9 cellular contexts compared by ENCODE assay signal in genomic region chr11:35126000-35126878, GRCh38. TPM values are rescaled to one million over a fixed set of nuclear protein-coding genes. Genes with fewer than 3 reads are reported as not detected.
A peak's percentile ranks its signal among the peaks of the same experiment; 100 is the strongest.
DNase-seq lines count a peak whose midpoint lies in the region; ATAC-seq, FAIRE-seq and TF ChIP-seq lines count a peak whose summit lies in the region.
"Had no signal": no experiment of that assay in that cellular context is flagged by ENCODE, and none has a peak within 500 bp of the region (broad histone marks: within the 10 kb centered on the region; RNA-seq: fewer than 3 reads in every experiment).

No MANE protein-coding gene starts in this region.

- ATAC-seq in GM18907 (IDR thresholded peaks at IDR 0.05; ENCODE audit: unreplicated experiment) (peak; percentile 65), HG02610 (IDR thresholded peaks at IDR 0.05; ENCODE audit: unreplicated experiment) (peak; percentile 52)

- H3K4me1 ChIP-seq in Peyer's patch (peaks cover 0 to 10% (median 3%) of the 10 kb centered on the region in 4 donors), adrenal gland (replicated peaks in 1 of 2) (no peaks in the 10 kb centered on the region), small intestine (ENCODE audit: control insufficient read depth in 2 of 2, insufficient read depth in 1 of 2, low read depth in 1 of 2, low read length in 1 of 2) (no peaks in the 10 kb centered on the region)

- DNase-seq in Peyer's patch: peak in 2 of 3 donors; percentile 50 to 52
- peak; percentile 64 for DNase-seq in stimulated activated CD4-positive, alpha-beta T cell treated with anti-CD3 and anti-CD28 coated beads, Interleukin-1b, Interleukin-23, amount 100 ng/mL, for 48 hours
- DNase-seq in adrenal gland: no peak
- no peak for DNase-seq in cerebellum (ENCODE audit: low spot score)
- no peak for DNase-seq in small intestine
- DNase-seq in inferior parietal cortex (ENCODE audit: extremely low spot score): no peak

- H3K27ac ChIP-seq in Peyer's patch (peak overlapping the region in 2 of 4 donors; percentile 9 to 72), adrenal gland (no peak overlapping the region), small intestine (ENCODE audit: low read depth in 1 of 2, low read length in 1 of 2) (no peak overlapping the region)
- H3K27ac ChIP-seq: KMS-11 had no signal

- 78 to 89% (median 80%) methylated on average over 6 of the region's 6 CpGs for WGBS in adrenal gland, 4 donors
- 72 to 84% (median 75%) methylated on average over 6 of the region's 6 CpGs for WGBS in small intestine, 3 donors

- TF ChIP-seq CTCF in Peyer's patch (IDR thresholded peaks at IDR 0.05): peak in 1 of 6 experiments; percentile 26
- TF ChIP-seq CTCF in adrenal gland (IDR thresholded peaks at IDR 0.05): no peak

- H3K4me3 ChIP-seq in Peyer's patch: no peak overlapping the region
- no peak overlapping the region for H3K4me3 ChIP-seq in adrenal gland
- H3K4me3 ChIP-seq in small intestine (ENCODE audit: low read depth in 1 of 2, low read length in 2 of 2): no peak overlapping the region

- TF ChIP-seq POLR2A in Peyer's patch (IDR thresholded peaks at IDR 0.05) (no peak), adrenal gland (IDR thresholded peaks at IDR 0.05) (no peak)

- H3K27me3 ChIP-seq in Peyer's patch (no peaks in the 10 kb centered on the region), adrenal gland (no peaks in the 10 kb centered on the region), small intestine (ENCODE audit: control insufficient read depth in 2 of 2, insufficient read depth in 2 of 2, low read length in 2 of 2) (no peaks in the 10 kb centered on the region)

- no peak for FAIRE-seq in small intestine (lab: Jason Lieb, UNC)

- intact Hi-C loops in adrenal gland (cut with DNase I): no loop called here

- H3K9me3 ChIP-seq in Peyer's patch: no peaks in the 10 kb centered on the region
- H3K9me3 ChIP-seq in adrenal gland (replicated peaks in 1 of 3): no peaks in the 10 kb centered on the region
- no peaks in the 10 kb centered on the region for H3K9me3 ChIP-seq in small intestine (ENCODE audit: control insufficient read depth, low read depth)

- H3K36me3 ChIP-seq in Peyer's patch (no peaks in the 10 kb centered on the region), adrenal gland (replicated peaks in 1 of 2) (no peaks in the 10 kb centered on the region), small intestine (ENCODE audit: control insufficient read depth in 2 of 2, insufficient read depth in 2 of 2, low read length in 2 of 2) (no peaks in the 10 kb centered on the region)

RNA-seq across cellular contexts. Expression of gene CD44, which starts 12.7 kb away (rescaled TPM):
- total RNA-seq in Peyer's patch: 100 to 1,000 TPM in 3 of 4 donors, 10 to 100 TPM in 1; 71.6 to 412 (median 130) TPM
- 100 to 1,000 TPM in 2 of 8 donors, 10 to 100 TPM in 6; 65.3 to 110 (median 83.2) TPM for total RNA-seq in adrenal gland
- polyA plus RNA-seq in adrenal gland: 10 to 100 TPM; 20.2 to 81.2 (median 32.5) TPM
- 6.0 TPM for total RNA-seq in cerebellum
- polyA plus RNA-seq in small intestine: 10 to 100 TPM in 2 of 3 donors, 1 to 10 TPM in 1; 5.4 to 89.6 (median 25.9) TPM

Comparison
In these comparisons a context has a peak if more than half of its experiments do, and no peak if none do; other contexts are left out.
1. DNase-seq: peak in Peyer's patch (2 of 3) and stimulated activated CD4-positive, alpha-beta T cell treated with anti-CD3 and anti-CD28 coated beads, Interleukin-1b, Interleukin-23, amount 100 ng/mL, for 48 hours (single experiment); none in adrenal gland (0 of 7), cerebellum (single experiment), small intestine (single experiment) and inferior parietal cortex (single experiment).